8 cellular contexts compared by ENCODE assay signal in the genomic region with DNA sequence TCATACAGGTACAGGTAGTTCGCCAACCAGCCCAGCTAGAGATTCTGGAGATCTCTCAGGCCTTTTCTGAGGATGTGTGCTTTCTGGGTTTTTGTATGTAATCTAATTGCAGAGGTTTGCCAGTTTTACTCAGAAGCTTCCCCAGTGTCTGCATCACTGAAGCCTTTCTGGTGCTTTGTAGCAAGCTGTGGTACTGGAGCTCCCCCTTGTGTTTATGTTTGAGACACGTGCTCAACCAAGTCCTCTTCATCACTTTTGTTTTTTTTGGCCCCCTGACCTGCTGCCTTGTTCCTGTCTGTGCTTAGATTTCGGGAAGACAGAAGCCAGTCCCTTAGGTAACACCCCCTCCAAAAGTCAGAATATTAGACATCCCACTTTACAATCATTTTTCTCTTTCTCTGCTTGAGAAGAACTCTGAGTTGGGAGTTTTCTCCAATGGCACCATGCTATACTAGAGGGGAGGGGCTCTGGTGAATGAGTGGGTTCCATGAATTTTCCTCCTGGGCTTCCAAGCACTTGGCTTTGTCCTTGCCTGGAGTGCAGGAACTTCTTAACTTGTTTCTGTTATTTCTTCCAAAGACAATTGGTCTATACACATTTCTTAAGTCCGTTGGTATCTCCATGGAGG.
DNase-seq lines count a peak whose midpoint lies in the region; ATAC-seq and TF ChIP-seq lines count a peak whose summit lies in the region.

No MANE protein-coding gene starts in this region.

- no peak overlapping the region for H3K18ac ChIP-seq in mesenchymal stem cell (ENCODE audit: low read depth in 1 of 2, low read length in 2 of 2)

- no peak overlapping the region for H2BK5ac ChIP-seq in mesenchymal stem cell (ENCODE audit: low read depth, low read length, poor library complexity, severe bottlenecking)

- H3K9me3 ChIP-seq in mesenchymal stem cell (ENCODE audit: control insufficient read depth, low read length) (no peaks in the 10 kb centered on the region), ovary (no peaks in the 10 kb centered on the region)

- no peaks in the 10 kb centered on the region for H3K27me3 ChIP-seq in GM23338 (ENCODE audit: insufficient read depth)
- no peaks in the 10 kb centered on the region for H3K27me3 ChIP-seq in KMS-11 (ENCODE audit: insufficient read depth, low read depth)
- H3K27me3 ChIP-seq in dorsolateral prefrontal cortex: no peaks in the 10 kb centered on the region
- peaks cover 0 to 5% of the 10 kb centered on the region in 2 experiments for H3K27me3 ChIP-seq in mesenchymal stem cell (ENCODE audit: control insufficient read depth in 1 of 2, insufficient read depth in 1 of 2, low read length in 2 of 2)
- H3K27me3 ChIP-seq in ovary: no peaks in the 10 kb centered on the region

- H3K9me2 ChIP-seq in GM23338 (ENCODE audit: insufficient read depth): no peaks in the 10 kb centered on the region

- H3K9ac ChIP-seq in KMS-11 (no peak overlapping the region), mesenchymal stem cell (ENCODE audit: low read length) (no peak overlapping the region)

- H3K4me3 ChIP-seq in GM23338 (no peak overlapping the region), KMS-11 (IDR thresholded peaks at IDR 0.05; ENCODE audit: insufficient read depth, low read depth, low read length) (no peak overlapping the region), dorsolateral prefrontal cortex (no peak overlapping the region), mesenchymal stem cell (ENCODE audit: insufficient read depth in 1 of 2, low read depth in 1 of 2, low read length in 2 of 2) (no peak overlapping the region), ovary (no peak overlapping the region)

- no peak overlapping the region for H2BK12ac ChIP-seq in mesenchymal stem cell (ENCODE audit: low read length in 2 of 2)

- peak overlapping the region; percentile 75; the same call in 1 of the 2 replicates for H2AFZ ChIP-seq in GM23338
- H2AFZ ChIP-seq in KMS-11 (ENCODE audit: low read depth): peak overlapping the region; percentile 18; the same call in 1 of the 2 replicates
- no peak overlapping the region for H2AFZ ChIP-seq in mesenchymal stem cell (ENCODE audit: low read depth, low read length)

- no peak overlapping the region for H3K14ac ChIP-seq in mesenchymal stem cell (ENCODE audit: low read length in 2 of 2)

- peaks cover 4% of the 10 kb centered on the region for H3K27me3 Mint-ChIP-seq in activated T-cell treated with anti-CD3 and anti-CD28 coated beads, Interleukin-2, amount 50 U/mL, for 72 hours (ENCODE audit: low read depth)
- H3K27me3 Mint-ChIP-seq in activated T-cell treated with anti-CD3 and anti-CD28 coated beads, Interleukin-2, amount 50 U/mL, for 24 hours: no peaks in the 10 kb centered on the region
- H3K27me3 Mint-ChIP-seq in GM23338 (ENCODE audit: insufficient read depth, low read depth, poor library complexity): peaks cover 3% of the 10 kb centered on the region

- no peak overlapping the region for H2BK120ac ChIP-seq in mesenchymal stem cell (ENCODE audit: low read depth, low read length)

- no peaks in the 10 kb centered on the region for H3K4me1 Mint-ChIP-seq in activated T-cell treated with anti-CD3 and anti-CD28 coated beads, Interleukin-2, amount 50 U/mL, for 72 hours (ENCODE audit: low read depth)
- no peaks in the 10 kb centered on the region for H3K4me1 Mint-ChIP-seq in activated T-cell treated with anti-CD3 and anti-CD28 coated beads, Interleukin-2, amount 50 U/mL, for 24 hours (ENCODE audit: low read depth)
- H3K4me1 Mint-ChIP-seq in GM23338: peaks cover 8% of the 10 kb centered on the region; the same call in 2 of the 3 replicates

- no peak overlapping the region for H2AK5ac ChIP-seq in mesenchymal stem cell (ENCODE audit: low read length, severe bottlenecking)

- H3K27ac Mint-ChIP-seq in activated T-cell treated with anti-CD3 and anti-CD28 coated beads, Interleukin-2, amount 50 U/mL, for 72 hours: no peak overlapping the region
- H3K27ac Mint-ChIP-seq in activated T-cell treated with anti-CD3 and anti-CD28 coated beads, Interleukin-2, amount 50 U/mL, for 24 hours: no peak overlapping the region
- 0 out of 2 replicates have a peak overlapping the region, but pooled peaks have one; percentile 33 for H3K27ac Mint-ChIP-seq in GM23338

- H3K27ac ChIP-seq in GM23338 (ENCODE audit: low read depth) (no peak overlapping the region), KMS-11 (no peak overlapping the region), dorsolateral prefrontal cortex (no peak overlapping the region), mesenchymal stem cell (ENCODE audit: low read length, poor library complexity, severe bottlenecking) (no peak overlapping the region), ovary (no peak overlapping the region)

- intact Hi-C loops in dorsolateral prefrontal cortex (cut with DNase I) (no loop called here), ovary (cut with DNase I) (no loop called here)

- H3K4me1 ChIP-seq in GM23338 (ENCODE audit: insufficient read depth) (0 out of 2 replicates have a peak, but pooled peaks cover 4% of the 10 kb centered on the region), KMS-11 (ENCODE audit: low read depth, poor library complexity, severe bottlenecking) (no peaks in the 10 kb centered on the region), mesenchymal stem cell (ENCODE audit: control insufficient read depth, insufficient read depth, low read depth, low read length) (no peaks in the 10 kb centered on the region), ovary (ENCODE audit: insufficient read depth) (no peaks in the 10 kb centered on the region)

- H3F3A ChIP-seq in GM23338 (replicated peaks; ENCODE audit: low read depth): no peaks in the 10 kb centered on the region

- DNase-seq in activated T-cell treated with anti-CD3 and anti-CD28 coated beads, Interleukin-2, amount 50 U/mL, for 72 hours: peak; percentile 25 to 35
- DNase-seq in activated T-cell treated with anti-CD3 and anti-CD28 coated beads, Interleukin-2, amount 50 U/mL, for 24 hours: no peak
- DNase-seq in GM23338 (ENCODE audit: low spot score) (peak; percentile 94), RKO (ENCODE audit: low spot score) (peak; percentile 79), dorsolateral prefrontal cortex (peak in 1 of 10 donors; percentile 30), mesenchymal stem cell (peak; percentile 64), ovary (no peak)

- H4K91ac ChIP-seq in mesenchymal stem cell (ENCODE audit: low read length): no peak overlapping the region

- 44% methylated on average over 4 of the region's 4 CpGs for WGBS in mesenchymal stem cell
- WGBS in ovary, 3 donors: 54 to 62% (median 60%) methylated on average over 4 of the region's 4 CpGs

- no peaks in the 10 kb centered on the region for H3K79me2 ChIP-seq in GM23338 (replicated peaks; ENCODE audit: insufficient read depth)
- H3K79me2 ChIP-seq in KMS-11 (ENCODE audit: insufficient read depth, low read depth): no peaks in the 10 kb centered on the region

- H3K23ac ChIP-seq in mesenchymal stem cell (ENCODE audit: low read length in 2 of 2): no peak overlapping the region

- H3K79me1 ChIP-seq in mesenchymal stem cell (replicated peaks; ENCODE audit: low read length, poor library complexity, severe bottlenecking): no peaks in the 10 kb centered on the region

- peak in 1 of 2 donors; percentile 44 for ATAC-seq in activated T-cell treated with anti-CD3 and anti-CD28 coated beads, Interleukin-2, amount 50 U/mL, for 72 hours (replicated peaks in 1 of 2)
- ATAC-seq in GM23338: peak; percentile 98

- no peaks in the 10 kb centered on the region for H4K20me1 ChIP-seq in GM23338 (replicated peaks; ENCODE audit: insufficient read depth)
- H4K20me1 ChIP-seq in KMS-11 (ENCODE audit: insufficient read depth): no peaks in the 10 kb centered on the region

- TF ChIP-seq POLR2A in ovary (IDR thresholded peaks at IDR 0.05): no peak

- no peak overlapping the region for H2BK15ac ChIP-seq in mesenchymal stem cell (ENCODE audit: low read depth, poor library complexity, severe bottlenecking)

- H3K4me3 Mint-ChIP-seq in activated T-cell treated with anti-CD3 and anti-CD28 coated beads, Interleukin-2, amount 50 U/mL, for 72 hours: no peak overlapping the region
- no peak overlapping the region for H3K4me3 Mint-ChIP-seq in activated T-cell treated with anti-CD3 and anti-CD28 coated beads, Interleukin-2, amount 50 U/mL, for 24 hours
- H3K4me3 Mint-ChIP-seq in GM23338: no peak overlapping the region

- H3K4ac ChIP-seq in mesenchymal stem cell (ENCODE audit: low read depth in 1 of 2, low read length in 2 of 2): no peak overlapping the region

- peaks cover 3 to 6% of the 10 kb centered on the region in 2 donors for H3K36me3 Mint-ChIP-seq in activated T-cell treated with anti-CD3 and anti-CD28 coated beads, Interleukin-2, amount 50 U/mL, for 72 hours (ENCODE audit: insufficient read depth in 2 of 2)
- H3K36me3 Mint-ChIP-seq in activated T-cell treated with anti-CD3 and anti-CD28 coated beads, Interleukin-2, amount 50 U/mL, for 24 hours (ENCODE audit: low read depth): no peaks in the 10 kb centered on the region
- H3K36me3 Mint-ChIP-seq in GM23338 (ENCODE audit: low read depth): no peaks in the 10 kb centered on the region

- no peak for TF ChIP-seq EP300 in ovary (IDR thresholded peaks at IDR 0.05)

- H3K36me3 ChIP-seq in GM23338 (ENCODE audit: insufficient read depth) (no peaks in the 10 kb centered on the region), KMS-11 (ENCODE audit: insufficient read depth) (no peaks in the 10 kb centered on the region), mesenchymal stem cell (ENCODE audit: control insufficient read depth in 1 of 2, insufficient read depth in 2 of 2, low read depth in 1 of 2, low read length in 2 of 2) (no peaks in the 10 kb centered on the region), ovary (no peaks in the 10 kb centered on the region)

- peaks cover 6 to 11% of the 10 kb centered on the region in 2 donors for H3K9me3 Mint-ChIP-seq in activated T-cell treated with anti-CD3 and anti-CD28 coated beads, Interleukin-2, amount 50 U/mL, for 72 hours
- peaks cover 17% of the 10 kb centered on the region for H3K9me3 Mint-ChIP-seq in activated T-cell treated with anti-CD3 and anti-CD28 coated beads, Interleukin-2, amount 50 U/mL, for 24 hours
- H3K9me3 Mint-ChIP-seq in GM23338: peaks cover 4% of the 10 kb centered on the region; the same call in 2 of the 3 replicates

- no peak overlapping the region for H4K8ac ChIP-seq in mesenchymal stem cell (ENCODE audit: low read length)

- TF ChIP-seq CTCF in GM23338 (conservative IDR thresholded peaks at IDR 0.05; ENCODE audit: low read depth in 2 of 2) (peak; percentile 83 to 93), KMS-11 (conservative IDR thresholded peaks at IDR 0.05; ENCODE audit: low read depth, low read length) (peak; percentile 88), dorsolateral prefrontal cortex (IDR thresholded peaks at IDR 0.05 in 54 of 56, conservative IDR thresholded peaks at IDR 0.05 in 2 of 56; ENCODE audit: low read depth in 1 of 56, partially characterized antibody in 56 of 56) (peak in 54 of 56 donors; percentile 14 to 67 (median 46)), ovary (IDR thresholded peaks at IDR 0.05) (no peak)

- H3K4me2 ChIP-seq in GM23338 (no peak overlapping the region), KMS-11 (no peak overlapping the region), mesenchymal stem cell (ENCODE audit: low read length, poor library complexity, severe bottlenecking) (no peak overlapping the region)

TF ChIP-seq in GM23338, 12 proteins besides CTCF, POLR2A, EP300 and RAD21 (continues in another document):
- no peak for TF ChIP-seq EZH2phosphoT487 (IDR thresholded peaks at IDR 0.05; ENCODE audit: unreplicated experiment)

Comparison
In these comparisons a context has a peak if more than half of its experiments do, and no peak if none do; other contexts are left out.
1. DNase-seq: peak in activated T-cell treated with anti-CD3 and anti-CD28 coated beads, Interleukin-2, amount 50 U/mL, for 72 hours (2 of 2), GM23338 (single experiment), RKO (single experiment) and mesenchymal stem cell (single experiment); none in activated T-cell treated with anti-CD3 and anti-CD28 coated beads, Interleukin-2, amount 50 U/mL, for 24 hours (single experiment) and ovary (0 of 5).
2. CTCF ChIP-seq: peak in GM23338 (2 of 2), KMS-11 (single experiment) and dorsolateral prefrontal cortex (54 of 56); none in ovary (0 of 3).